9 cellular contexts compared by ENCODE assay signal in genomic region chr13:48493076-48493765, GRCh38. TPM values are rescaled to one million over a fixed set of nuclear protein-coding genes. Genes with fewer than 3 reads are reported as not detected.
DNase-seq lines count a peak whose midpoint lies in the region; ATAC-seq, FAIRE-seq and TF ChIP-seq lines count a peak whose summit lies in the region.
"Had no signal": no experiment of that assay in that cellular context is flagged by ENCODE, and none has a peak within 500 bp of the region (broad histone marks: within the 10 kb centered on the region; RNA-seq: fewer than 3 reads in every experiment).

No MANE protein-coding gene starts in this region.

- H3K4me1 Mint-ChIP-seq in Caco-2 (ENCODE audit: low read depth, unreplicated experiment) = no peaks in the 10 kb centered on the region

- H3K36me3 Mint-ChIP-seq in Caco-2 (ENCODE audit: insufficient read depth, unreplicated experiment) = no peaks in the 10 kb centered on the region

- 86 to 87% methylated on average over 4 of the region's 4 CpGs for WGBS in aorta, 2 donors

- no peaks in the 10 kb centered on the region for H3K27me3 Mint-ChIP-seq in Caco-2 (ENCODE audit: insufficient read depth, unreplicated experiment)

- CTCF ChIA-PET in Caco-2 (lab: Charles Lee) = no interaction called here

- DNase-seq in stimulated activated CD4-positive, alpha-beta T cell treated with anti-CD3 and anti-CD28 coated beads, Interleukin-15, amount 100 ng/mL, for 24 hours = peak; percentile 35
- no peak for DNase-seq in stimulated activated CD4-positive, alpha-beta T cell treated with anti-CD3 and anti-CD28 coated beads, Interleukin-2, amount 100 ng/mL, for 48 hours
- DNase-seq in bronchial epithelial cell (ENCODE audit: low read depth) (peak; percentile 33), mucosa of descending colon (no peak), aorta (no peak), Caco-2 (no peak), NCI-H2081 treated with DMSO at 0.1 percent for 48 hours (lab: John Stamatoyannopoulos, UW) (no peak)

- H3K9me3 ChIP-seq in mucosa of descending colon (no peaks in the 10 kb centered on the region), aorta (ENCODE audit: control insufficient read depth, low read length) (no peaks in the 10 kb centered on the region), Caco-2 (no peaks in the 10 kb centered on the region)

- H3K4me3 ChIP-seq in bronchial epithelial cell (ENCODE audit: low read depth, low read length) (no peak overlapping the region), mucosa of descending colon (no peak overlapping the region), aorta (ENCODE audit: low read length in 2 of 2) (no peak overlapping the region), Caco-2 (ENCODE audit: low read depth, low read length) (no peak overlapping the region)

- ATAC-seq in mucosa of descending colon = peak; percentile 40
- peak; percentile 44 for ATAC-seq in aorta (ENCODE audit: low FRiP score)
- no peak for ATAC-seq in GM18870 (IDR thresholded peaks at IDR 0.05; ENCODE audit: unreplicated experiment)

- POLR2A ChIA-PET in Caco-2 (lab: Charles Lee) = no interaction called here

- no peak overlapping the region for H3K4me3 Mint-ChIP-seq in Caco-2 (ENCODE audit: unreplicated experiment)

- H3K36me3 ChIP-seq in bronchial epithelial cell (ENCODE audit: control insufficient read depth, insufficient read depth, low read length) = no peaks in the 10 kb centered on the region
- H3K36me3 ChIP-seq in mucosa of descending colon (ENCODE audit: low read depth) = no peaks in the 10 kb centered on the region
- peaks cover 0 to 9% of the 10 kb centered on the region in 2 donors for H3K36me3 ChIP-seq in aorta (ENCODE audit: control insufficient read depth in 1 of 2, insufficient read depth in 2 of 2, low read length in 1 of 2)
- no peaks in the 10 kb centered on the region for H3K36me3 ChIP-seq in Caco-2 (ENCODE audit: control insufficient read depth, insufficient read depth, low read length)

- no peak for TF ChIP-seq CTCF in bronchial epithelial cell (IDR thresholded peaks at IDR 0.05; ENCODE audit: insufficient read depth, low read length, severe bottlenecking)
- no peak for TF ChIP-seq CTCF in mucosa of descending colon (IDR thresholded peaks at IDR 0.05)
- TF ChIP-seq CTCF in Caco-2 (IDR thresholded peaks at IDR 0.05; ENCODE audit: insufficient read depth in 1 of 2, low read depth in 1 of 2, low read length in 1 of 2, severe bottlenecking in 1 of 2, unreplicated experiment in 1 of 2) = no peak

- no peaks in the 10 kb centered on the region for H3K27me3 ChIP-seq in bronchial epithelial cell (ENCODE audit: control insufficient read depth, insufficient read depth, low read length)
- no peaks in the 10 kb centered on the region for H3K27me3 ChIP-seq in aorta (ENCODE audit: control insufficient read depth in 1 of 2, insufficient read depth in 2 of 2, low read length in 1 of 2)
- H3K27me3 ChIP-seq in Caco-2 (replicated peaks; ENCODE audit: control insufficient read depth, insufficient read depth, low read length) = no peaks in the 10 kb centered on the region

- H3K9me3 Mint-ChIP-seq in Caco-2 (ENCODE audit: unreplicated experiment) = no peaks in the 10 kb centered on the region

- H3K27ac ChIP-seq in aorta (ENCODE audit: low read depth in 1 of 2, low read length in 2 of 2) = no peak overlapping the region

- no peaks in the 10 kb centered on the region for H3K4me1 ChIP-seq in mucosa of descending colon (ENCODE audit: low read depth)
- H3K4me1 ChIP-seq in aorta (ENCODE audit: control insufficient read depth in 1 of 2, insufficient read depth in 2 of 2, low read length in 2 of 2) = peaks cover 0 to 2% of the 10 kb centered on the region in 2 donors
- no peaks in the 10 kb centered on the region for H3K4me1 ChIP-seq in Caco-2

- intact Hi-C loops in mucosa of descending colon (cut with DNase I, micrococcal nuclease) = no loop called here
- intact Hi-C loops in aorta (cut with DNase I) = no loop called here
- intact Hi-C loops in Caco-2 (cut with micrococcal nuclease; ENCODE audit: unreplicated experiment) = no loop called here

- no TSS peak for BruUV-seq in Caco-2 (replicated peaks; lab: Mats Ljungman, UMichigan)

- no peak overlapping the region for H3K27ac Mint-ChIP-seq in Caco-2 (ENCODE audit: unreplicated experiment)

- no peak for FAIRE-seq in bronchial epithelial cell (lab: Jason Lieb, UNC)
- FAIRE-seq: keratinocyte had no signal

RNA-seq across cellular contexts. Expression of gene RCBTB2, which starts 39.7 kb away (rescaled TPM):
- total RNA-seq in bronchial epithelial cell (1.8 and 4.7 TPM in 2 replicates), mucosa of descending colon (10 to 100 TPM in 1 of 3 donors, 1 to 10 TPM in 2; 4.9 to 10.9 (median 6.7) TPM), aorta (10 to 100 TPM; 12.6 to 25.7 TPM), Caco-2 (2022) (0.74 and 1.1 TPM in 2 replicates)
- polyA plus RNA-seq in aorta = 10 to 100 TPM; 10.9 to 19.8 TPM

Comparison
In these comparisons a context has a peak if more than half of its experiments do, and no peak if none do; other contexts are left out.
1. DNase-seq: peak in stimulated activated CD4-positive, alpha-beta T cell treated with anti-CD3 and anti-CD28 coated beads, Interleukin-15, amount 100 ng/mL, for 24 hours (single experiment) and bronchial epithelial cell (single experiment); none in stimulated activated CD4-positive, alpha-beta T cell treated with anti-CD3 and anti-CD28 coated beads, Interleukin-2, amount 100 ng/mL, for 48 hours (0 of 2), mucosa of descending colon (0 of 3), aorta (0 of 2), Caco-2 (0 of 2) and NCI-H2081 treated with DMSO at 0.1 percent for 48 hours (single experiment).